In the genomic region with DNA sequence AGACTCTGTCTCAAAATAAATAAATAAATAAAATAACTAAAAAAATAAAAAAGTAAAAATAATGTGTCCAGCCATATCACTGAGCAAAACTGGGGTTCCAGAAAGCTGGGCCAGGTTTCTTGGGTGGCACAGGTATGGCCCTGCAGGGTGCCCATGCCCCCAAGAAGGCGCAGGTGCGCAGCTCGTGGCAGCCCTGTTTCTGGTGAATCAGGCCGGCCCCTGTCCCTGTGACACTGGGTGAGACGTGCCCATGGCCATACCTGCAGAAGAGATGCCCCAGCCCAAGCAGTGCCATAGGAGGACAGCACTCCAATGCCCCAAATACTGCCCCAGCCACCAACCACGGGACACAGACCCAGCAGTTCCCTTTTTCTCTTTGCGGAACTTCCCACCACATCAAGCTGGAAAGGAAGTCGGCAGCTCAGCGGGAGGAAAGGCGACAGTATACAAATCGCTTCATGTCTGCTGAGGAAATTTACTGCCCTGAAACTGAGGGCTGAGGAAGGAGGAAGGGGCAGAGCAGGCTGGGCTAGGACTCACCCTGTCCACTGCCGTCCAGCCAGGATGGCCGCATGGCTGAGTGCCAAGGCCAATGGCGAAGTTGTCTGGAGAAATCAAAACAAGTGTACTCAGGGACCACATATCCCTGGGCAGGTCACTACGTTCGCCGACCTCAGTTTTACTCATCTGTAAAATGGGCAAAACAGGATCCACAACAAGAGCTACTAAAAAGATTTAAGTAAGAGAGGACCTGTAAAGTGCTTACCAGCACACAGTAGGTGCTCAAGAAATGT, we compare ENCODE assay signal across 10 cellular contexts. TPM values are rescaled to one million over a fixed set of nuclear protein-coding genes. Genes with fewer than 3 reads are reported as not detected.
DNase-seq lines count a peak whose midpoint lies in the region; ATAC-seq, FAIRE-seq and TF ChIP-seq lines count a peak whose summit lies in the region.
"Had no signal": no experiment of that assay in that cellular context is flagged by ENCODE, and none has a peak within 500 bp of the region (broad histone marks: within the 10 kb centered on the region; RNA-seq: fewer than 3 reads in every experiment).

No MANE protein-coding gene starts in this region.

- H3K9me3 ChIP-seq in kidney (ENCODE audit: control insufficient read depth in 1 of 2, low read length in 2 of 2): no peaks in the 10 kb centered on the region
- no peaks in the 10 kb centered on the region for H3K9me3 ChIP-seq in testis

- peak overlapping the region; percentile 44 for H3K27ac Mint-ChIP-seq in activated CD4-positive, alpha-beta T cell treated with anti-CD3 and anti-CD28 coated beads for 36 hours
- peak overlapping the region; percentile 88 for H3K27ac Mint-ChIP-seq in activated T-helper 17 cell treated with anti-CD3 and anti-CD28 coated beads, Interleukin-2, amount 50 U/mL, for 72 hours

- TF ChIP-seq CTCF in kidney (IDR thresholded peaks at IDR 0.05; ENCODE audit: borderline replicate concordance, extremely low read depth, insufficient read depth): no peak
- TF ChIP-seq CTCF in testis (IDR thresholded peaks at IDR 0.05): no peak

- 63 to 71% methylated on average over 16 to 17 of the region's 17 CpGs for WGBS in testis, 2 donors

- H3K27me3 ChIP-seq in testis: no peaks in the 10 kb centered on the region

- intact Hi-C loops in activated CD4-positive, alpha-beta T cell treated with anti-CD3 and anti-CD28 coated beads for 36 hours (cut with DNase I, micrococcal nuclease): no loop called here
- intact Hi-C loops in kidney (cut with DNase I): no loop called here
- intact Hi-C loops in testis (cut with DNase I; ENCODE audit: low total_unique reads): no loop called here

- CTCF ChIA-PET in activated CD4-positive, alpha-beta T cell treated with anti-CD3 and anti-CD28 coated beads for 36 hours (lab: Charles Lee): interaction anchor here (1.3 to 1.4 kb wide), 2 partner anchors 9 to 13 kb away, joined by 3 to 5 read pairs; no protein-coding TSS in a partner anchor

- no peak overlapping the region for H3K9ac ChIP-seq in kidney (ENCODE audit: low read length in 2 of 2)

- POLR2A ChIA-PET in activated CD4-positive, alpha-beta T cell treated with anti-CD3 and anti-CD28 coated beads for 36 hours (lab: Charles Lee): no interaction called here

- H3K4me3 ChIP-seq in kidney (ENCODE audit: low read length in 2 of 2) (no peak overlapping the region), testis (no peak overlapping the region)

- H3K4me1 ChIP-seq in kidney (ENCODE audit: control insufficient read depth in 1 of 2, insufficient read depth in 1 of 2, low read depth in 1 of 2, low read length in 2 of 2) (peaks cover 0 to 9% of the 10 kb centered on the region in 2 donors), testis (no peaks in the 10 kb centered on the region)

- FAIRE-seq in kidney (lab: Jason Lieb, UNC): no peak

- peaks cover 74% of the 10 kb centered on the region for H3K4me1 Mint-ChIP-seq in activated CD4-positive, alpha-beta T cell treated with anti-CD3 and anti-CD28 coated beads for 36 hours
- H3K4me1 Mint-ChIP-seq in activated T-helper 17 cell treated with anti-CD3 and anti-CD28 coated beads, Interleukin-2, amount 50 U/mL, for 72 hours: peaks cover 58% of the 10 kb centered on the region

- H3K36me3 ChIP-seq in kidney (ENCODE audit: control insufficient read depth in 1 of 2, insufficient read depth in 2 of 2, low read length in 2 of 2) (no peaks in the 10 kb centered on the region), testis (ENCODE audit: low read depth, missing control alignments) (no peaks in the 10 kb centered on the region)

- H3K9me3 Mint-ChIP-seq in activated CD4-positive, alpha-beta T cell treated with anti-CD3 and anti-CD28 coated beads for 36 hours (ENCODE audit: low read depth): peaks cover 8% of the 10 kb centered on the region
- H3K9me3 Mint-ChIP-seq in activated T-helper 17 cell treated with anti-CD3 and anti-CD28 coated beads, Interleukin-2, amount 50 U/mL, for 72 hours: no peaks in the 10 kb centered on the region

- no peak overlapping the region for H3K4me3 Mint-ChIP-seq in activated CD4-positive, alpha-beta T cell treated with anti-CD3 and anti-CD28 coated beads for 36 hours
- H3K4me3 Mint-ChIP-seq in activated T-helper 17 cell treated with anti-CD3 and anti-CD28 coated beads, Interleukin-2, amount 50 U/mL, for 72 hours: peak overlapping the region; percentile 69

- no peaks in the 10 kb centered on the region for H3K27me3 Mint-ChIP-seq in activated CD4-positive, alpha-beta T cell treated with anti-CD3 and anti-CD28 coated beads for 36 hours
- H3K27me3 Mint-ChIP-seq in activated T-helper 17 cell treated with anti-CD3 and anti-CD28 coated beads, Interleukin-2, amount 50 U/mL, for 72 hours: no peaks in the 10 kb centered on the region

- DNase-seq in activated CD4-positive, alpha-beta T cell treated with anti-CD3 and anti-CD28 coated beads for 36 hours: no peak
- no peak for DNase-seq in activated CD4-positive, alpha-beta T cell treated with anti-CD3 and anti-CD28 coated beads for 48 hours
- DNase-seq in kidney (peak; percentile 78), testis (peak; percentile 41)
- DNase-seq in stimulated activated CD4-positive, alpha-beta T cell treated with anti-CD3 and anti-CD28 coated beads, Interleukin-4, amount 100 ng/mL, for 24 hours: no peak
- DNase-seq: 8988T, NCI-H2081 treated with DMSO at 0.1 percent for 48 hours had no signal

- peaks cover 17% of the 10 kb centered on the region for H3K36me3 Mint-ChIP-seq in activated CD4-positive, alpha-beta T cell treated with anti-CD3 and anti-CD28 coated beads for 36 hours (ENCODE audit: low read depth)
- H3K36me3 Mint-ChIP-seq in activated T-helper 17 cell treated with anti-CD3 and anti-CD28 coated beads, Interleukin-2, amount 50 U/mL, for 72 hours (ENCODE audit: low read depth): peaks cover 21% of the 10 kb centered on the region

- H3K27ac ChIP-seq in kidney (ENCODE audit: low read depth in 2 of 2, low read length in 2 of 2) (no peak overlapping the region), testis (no peak overlapping the region)

- no peak for TF ChIP-seq POLR2A in testis (IDR thresholded peaks at IDR 0.05)

- no peak for ATAC-seq in activated CD4-positive, alpha-beta T cell treated with anti-CD3 and anti-CD28 coated beads for 36 hours
- no peak for ATAC-seq in activated T-helper 17 cell treated with anti-CD3 and anti-CD28 coated beads, Interleukin-2, amount 50 U/mL, for 72 hours (replicated peaks)
- ATAC-seq in HG02678 (IDR thresholded peaks at IDR 0.05; ENCODE audit: unreplicated experiment) (no peak), GM21423 (IDR thresholded peaks at IDR 0.05; ENCODE audit: unreplicated experiment) (no peak)

RNA-seq across cellular contexts. Expression of gene PREX1, which starts 55.4 kb away (rescaled TPM):
- total RNA-seq in activated CD4-positive, alpha-beta T cell treated with anti-CD3 and anti-CD28 coated beads for 36 hours: 10 to 100 TPM; 36.5 to 39.2 TPM
- 100 to 1,000 TPM in 1 of 2 donors, 10 to 100 TPM in 1; 96.1 to 111 TPM for total RNA-seq in activated T-helper 17 cell treated with anti-CD3 and anti-CD28 coated beads, Interleukin-2, amount 50 U/mL, for 72 hours
- total RNA-seq in kidney (38.2 TPM), testis (10 to 100 TPM; 27.1 to 36.5 TPM)
- polyA plus RNA-seq in kidney (ENCODE audit: insufficient read depth, low read depth, low replicate concordance) (8.5 TPM), testis (ENCODE audit: insufficient read depth, low read depth, low replicate concordance) (18.0 TPM)

Comparison
In these comparisons a context has a peak if more than half of its experiments do, and no peak if none do; other contexts are left out.
1. DNase-seq: peak in kidney (single experiment) and testis (single experiment); none in activated CD4-positive, alpha-beta T cell treated with anti-CD3 and anti-CD28 coated beads for 36 hours (single experiment), activated CD4-positive, alpha-beta T cell treated with anti-CD3 and anti-CD28 coated beads for 48 hours (single experiment) and stimulated activated CD4-positive, alpha-beta T cell treated with anti-CD3 and anti-CD28 coated beads, Interleukin-4, amount 100 ng/mL, for 24 hours (single experiment).